9 cellular contexts compared by ENCODE assay signal in genomic region chr13:91185294-91185863, GRCh38.
DNase-seq lines count a peak whose midpoint lies in the region; ATAC-seq and FAIRE-seq lines count a peak whose summit lies in the region.
"Had no signal": no experiment of that assay in that cellular context is flagged by ENCODE, and none has a peak within 500 bp of the region (broad histone marks: within the 10 kb centered on the region; RNA-seq: fewer than 3 reads in every experiment).

No MANE protein-coding gene starts in this region.

- peaks cover 1% of the 10 kb centered on the region for H3K27me3 Mint-ChIP-seq in activated CD4-positive, alpha-beta T cell treated with anti-CD3 and anti-CD28 coated beads, Interleukin-2, amount 10 ng/mL, durations not matched to agents 7 days and 5 days

- CTCF ChIA-PET in activated CD4-positive, alpha-beta T cell treated with anti-CD3 and anti-CD28 coated beads, Interleukin-2, amount 10 ng/mL, durations not matched to agents 7 days and 5 days (lab: Charles Lee): no interaction called here

- FAIRE-seq in HTR-8/SVneo (lab: Jason Lieb, UNC): no peak

- no peaks in the 10 kb centered on the region for H3K4me1 Mint-ChIP-seq in activated CD4-positive, alpha-beta T cell treated with anti-CD3 and anti-CD28 coated beads, Interleukin-2, amount 10 ng/mL, durations not matched to agents 7 days and 5 days

- POLR2A ChIA-PET in activated CD4-positive, alpha-beta T cell treated with anti-CD3 and anti-CD28 coated beads, Interleukin-2, amount 10 ng/mL, durations not matched to agents 7 days and 5 days (lab: Charles Lee): no interaction called here

- in situ Hi-C loops in ACHN (cut with HindIII; ENCODE audit: low pct_ligation_motif_present, low pct_unique_long_range_greater_than_20kb, low sequenced_read_pairs): no loop called here

- no peaks in the 10 kb centered on the region for H3K9me3 Mint-ChIP-seq in activated CD4-positive, alpha-beta T cell treated with anti-CD3 and anti-CD28 coated beads, Interleukin-2, amount 10 ng/mL, durations not matched to agents 7 days and 5 days

- H3K27ac Mint-ChIP-seq in activated CD4-positive, alpha-beta T cell treated with anti-CD3 and anti-CD28 coated beads, Interleukin-2, amount 10 ng/mL, durations not matched to agents 7 days and 5 days: no peak overlapping the region

- DNase-seq in ACHN: peak; percentile 51
- DNase-seq in HTR-8/SVneo (ENCODE audit: insufficient read length, low spot score): peak; percentile 10
- DNase-seq in SW480 (ENCODE audit: low spot score): peak; percentile 21
- peak; percentile 64 for DNase-seq in inferior parietal cortex (ENCODE audit: extremely low spot score)
- DNase-seq in activated CD4-positive, alpha-beta T cell treated with anti-CD3 and anti-CD28 coated beads, Interleukin-2, amount 10 ng/mL, durations not matched to agents 7 days and 5 days: no peak
- DNase-seq in posterior cingulate gyrus: no peak
- no peak for DNase-seq in NCI-H1105 (lab: John Stamatoyannopoulos, UW)
- DNase-seq: GF-D8 had no signal

- H3K36me3 Mint-ChIP-seq in activated CD4-positive, alpha-beta T cell treated with anti-CD3 and anti-CD28 coated beads, Interleukin-2, amount 10 ng/mL, durations not matched to agents 7 days and 5 days (ENCODE audit: low read depth): no peaks in the 10 kb centered on the region

- intact Hi-C loops in posterior cingulate gyrus (cut with DNase I): loop anchor here (1.0 kb wide), 1 partner anchor 51 kb away; no protein-coding TSS in a partner anchor

- H3K4me3 Mint-ChIP-seq in activated CD4-positive, alpha-beta T cell treated with anti-CD3 and anti-CD28 coated beads, Interleukin-2, amount 10 ng/mL, durations not matched to agents 7 days and 5 days: no peak overlapping the region

- no peak for ATAC-seq in HG03025 (IDR thresholded peaks at IDR 0.05; ENCODE audit: low FRiP score, unreplicated experiment)

Comparison
In these comparisons a context has a peak if more than half of its experiments do, and no peak if none do; other contexts are left out.
1. DNase-seq: peak in ACHN (single experiment), HTR-8/SVneo (single experiment), SW480 (single experiment) and inferior parietal cortex (single experiment); none in activated CD4-positive, alpha-beta T cell treated with anti-CD3 and anti-CD28 coated beads, Interleukin-2, amount 10 ng/mL, durations not matched to agents 7 days and 5 days (single experiment), posterior cingulate gyrus (0 of 10) and NCI-H1105 (single experiment).